8 cellular contexts compared by ENCODE assay signal in genomic region chr17:81891303-81891552, GRCh38. TPM values are rescaled to one million over a fixed set of nuclear protein-coding genes. Genes with fewer than 3 reads are reported as not detected.
DNase-seq lines count a peak whose midpoint lies in the region; ATAC-seq, FAIRE-seq and TF ChIP-seq lines count a peak whose summit lies in the region.

No MANE protein-coding gene starts in this region.

- H3K4me1 Mint-ChIP-seq in astrocyte (ENCODE audit: low read depth, unreplicated experiment): peaks cover 16% of the 10 kb centered on the region

- H3K27ac ChIP-seq in astrocyte (ENCODE audit: low read depth, low read length) (peak overlapping the region; percentile 92), mucosa of rectum (ENCODE audit: low read depth in 2 of 2, low read length in 2 of 2) (peak overlapping the region; percentile 15 to 94)

- H3K36me3 ChIP-seq in BE2C (peaks cover 57% of the 10 kb centered on the region), astrocyte (ENCODE audit: insufficient read depth, low read length) (peaks cover 28% of the 10 kb centered on the region), mucosa of rectum (ENCODE audit: control insufficient read depth in 2 of 2, insufficient read depth in 2 of 2, low read length in 2 of 2) (peaks cover 38 to 43% of the 10 kb centered on the region in 2 donors)

- no peaks in the 10 kb centered on the region for H3K27me3 Mint-ChIP-seq in astrocyte (ENCODE audit: low read depth, unreplicated experiment)

- TF ChIP-seq CTCF in BE2C (IDR thresholded peaks at IDR 0.05; ENCODE audit: low read depth, low read length) (no peak), astrocyte (IDR thresholded peaks at IDR 0.05; ENCODE audit: insufficient read depth, low read depth, low read length) (no peak)

- H3K9me3 Mint-ChIP-seq in astrocyte (ENCODE audit: unreplicated experiment): no peaks in the 10 kb centered on the region

- peaks cover 40% of the 10 kb centered on the region for H4K20me1 ChIP-seq in astrocyte (ENCODE audit: insufficient read depth, low read length)

- H3K27me3 ChIP-seq in BE2C: no peaks in the 10 kb centered on the region
- H3K27me3 ChIP-seq in astrocyte (ENCODE audit: insufficient read depth, low read length): no peaks in the 10 kb centered on the region
- H3K27me3 ChIP-seq in mucosa of rectum (ENCODE audit: control insufficient read depth in 2 of 2, insufficient read depth in 2 of 2, low read length in 2 of 2): no peaks in the 10 kb centered on the region

- H3K4me1 ChIP-seq in BE2C (peaks cover 16% of the 10 kb centered on the region), astrocyte (ENCODE audit: insufficient read depth, low read length) (peaks cover 20% of the 10 kb centered on the region), mucosa of rectum (ENCODE audit: control insufficient read depth in 2 of 2, insufficient read depth in 2 of 2, low read length in 2 of 2) (peaks cover 12 to 13% of the 10 kb centered on the region in 2 donors)

- H3K9ac ChIP-seq in astrocyte (ENCODE audit: low read length) (peak overlapping the region; percentile 97), mucosa of rectum (ENCODE audit: low read depth in 1 of 2, low read length in 2 of 2) (peak overlapping the region in 1 of 2 donors; percentile 71)

- peaks cover 76% of the 10 kb centered on the region for H3K79me2 ChIP-seq in astrocyte (ENCODE audit: insufficient read depth, low read length)

- no peak for DNase-seq in BE2C
- DNase-seq in astrocyte (ENCODE audit: low read depth): no peak
- no peak for DNase-seq in NK-92 treated with Interleukin-12 subunit alpha and Interleukin-12 subunit beta, amount 100 ng/mL, for 24 hours (lab: John Stamatoyannopoulos, UW)
- DNase-seq in KG1 (lab: John Stamatoyannopoulos, UW): no peak
- DNase-seq in SIG-M5 (lab: John Stamatoyannopoulos, UW): no peak

- H3K27ac Mint-ChIP-seq in astrocyte (ENCODE audit: unreplicated experiment): peak overlapping the region; percentile 80

- no peaks in the 10 kb centered on the region for H3K9me3 ChIP-seq in BE2C
- H3K9me3 ChIP-seq in astrocyte (ENCODE audit: insufficient read depth, low read depth, low read length): no peaks in the 10 kb centered on the region
- no peaks in the 10 kb centered on the region for H3K9me3 ChIP-seq in mucosa of rectum (ENCODE audit: control insufficient read depth in 2 of 2, low read length in 2 of 2)

- peak overlapping the region; percentile 91 for H3K4me3 Mint-ChIP-seq in astrocyte (ENCODE audit: unreplicated experiment)

- peak overlapping the region; percentile 98 for H3K4me3 ChIP-seq in BE2C (ENCODE audit: low read depth, low read length)
- H3K4me3 ChIP-seq in astrocyte (ENCODE audit: insufficient read depth, low read depth, low read length): peak overlapping the region; percentile 93
- H3K4me3 ChIP-seq in mucosa of rectum (ENCODE audit: low read length in 2 of 2): peak overlapping the region in 1 of 2 donors; percentile 75

- FAIRE-seq in astrocyte (lab: Jason Lieb, UNC): no peak

- peak; percentile 15 for ATAC-seq in HG02623 (IDR thresholded peaks at IDR 0.05; ENCODE audit: unreplicated experiment)
- no peak for ATAC-seq in GM19467 (IDR thresholded peaks at IDR 0.05; ENCODE audit: unreplicated experiment)

- H3K4me2 ChIP-seq in astrocyte (ENCODE audit: low read length): peak overlapping the region; percentile 99

- H3K36me3 Mint-ChIP-seq in astrocyte (ENCODE audit: low read depth, unreplicated experiment): peaks cover 11% of the 10 kb centered on the region

- H2AFZ ChIP-seq in astrocyte (ENCODE audit: low read depth, low read length): no peak overlapping the region

RNA-seq across cellular contexts. Expression of gene ALYREF, which starts 0.2 kb away (rescaled TPM):
- 427 TPM for polyA plus RNA-seq in BE2C (2012; ENCODE audit: insufficient read depth, insufficient read length, low read depth)
- 86.4 and 110 TPM in 2 replicates for total RNA-seq in astrocyte

RNA-seq across cellular contexts. Expression of gene ANAPC11, which starts 0.3 kb away (rescaled TPM):
- polyA plus RNA-seq in BE2C (2012; ENCODE audit: insufficient read depth, insufficient read length, low read depth): 729 TPM
- 104 and 113 TPM in 2 replicates for total RNA-seq in astrocyte

RNA-seq across cellular contexts. Expression of gene NPB, which starts 10.8 kb away (rescaled TPM):
- 3.5 TPM for polyA plus RNA-seq in BE2C (2012; ENCODE audit: insufficient read depth, insufficient read length, low read depth)
- total RNA-seq in astrocyte: 2.0 and 2.7 TPM in 2 replicates

RNA-seq across cellular contexts. Expression of gene PCYT2, which starts 20.0 kb away (rescaled TPM):
- polyA plus RNA-seq in BE2C (2012; ENCODE audit: insufficient read depth, insufficient read length, low read depth): 23.0 TPM
- total RNA-seq in astrocyte: 26.0 and 31.6 TPM in 2 replicates

RNA-seq across cellular contexts. Expression of gene ARHGDIA, which starts 20.1 kb away (rescaled TPM):
- polyA plus RNA-seq in BE2C (2012; ENCODE audit: insufficient read depth, insufficient read length, low read depth): 2,008 TPM
- 352 and 367 TPM in 2 replicates for total RNA-seq in astrocyte
